Comparison of ENCODE assay signal across 9 cellular contexts in genomic region chr9:137582286-137582860, GRCh38. TPM values are rescaled to one million over a fixed set of nuclear protein-coding genes. Genes with fewer than 3 reads are reported as not detected.
A peak's percentile ranks its signal among the peaks of the same experiment; 100 is the strongest.
DNase-seq lines count a peak whose midpoint lies in the region; ATAC-seq and TF ChIP-seq lines count a peak whose summit lies in the region.
"Had no signal": no experiment of that assay in that cellular context is flagged by ENCODE, and none has a peak within 500 bp of the region (broad histone marks: within the 10 kb centered on the region; RNA-seq: fewer than 3 reads in every experiment).

No MANE protein-coding gene starts in this region.

- H3K4me1 Mint-ChIP-seq in MCF 10A (ENCODE audit: insufficient read depth, unreplicated experiment) = no peaks in the 10 kb centered on the region

- no peak overlapping the region for H3K27ac ChIP-seq in breast epithelium
- no peak overlapping the region for H3K27ac ChIP-seq in testis
- H3K27ac ChIP-seq in ascending aorta = no peak overlapping the region

- CTCF ChIA-PET in MCF 10A (lab: Yijun Ruan, JAX) = interaction anchor here (0.6 kb wide), 1 partner anchor 10 kb away, joined by 3 read pairs; no protein-coding TSS in a partner anchor

- H3K9me3 Mint-ChIP-seq in MCF 10A (ENCODE audit: unreplicated experiment) = no peaks in the 10 kb centered on the region
- H3K9me3 Mint-ChIP-seq: CD8-positive, alpha-beta memory T cell had no signal

- TSS peak; percentile 13 for BruUV-seq in MCF 10A (replicated peaks; lab: Mats Ljungman, UMichigan)

- H3K9me3 ChIP-seq in breast epithelium (no peaks in the 10 kb centered on the region), testis (no peaks in the 10 kb centered on the region), ascending aorta (no peaks in the 10 kb centered on the region)

- H3K27me3 Mint-ChIP-seq in MCF 10A (ENCODE audit: insufficient read depth, unreplicated experiment) = no peaks in the 10 kb centered on the region

- intact Hi-C loops in MCF 10A (cut with micrococcal nuclease) (no loop called here), breast epithelium (cut with DNase I; ENCODE audit: low total_unique reads) (no loop called here), testis (cut with DNase I; ENCODE audit: low total_unique reads) (no loop called here), ascending aorta (cut with DNase I) (no loop called here)

- WGBS in testis, 2 donors = 82 to 95% methylated on average over 14 to 20 of the region's 20 CpGs

- no peak for TF ChIP-seq POLR2A in breast epithelium (IDR thresholded peaks at IDR 0.05)
- TF ChIP-seq POLR2A in erythroblast (IDR thresholded peaks at IDR 0.05; ENCODE audit: low read length) = no peak
- no peak for TF ChIP-seq POLR2A in testis (IDR thresholded peaks at IDR 0.05)

- TF ChIP-seq CTCF in MCF 10A (IDR thresholded peaks at IDR 0.05; ENCODE audit: unreplicated experiment) (peak; percentile 21), breast epithelium (IDR thresholded peaks at IDR 0.05) (no peak), testis (IDR thresholded peaks at IDR 0.05) (no peak), ascending aorta (IDR thresholded peaks at IDR 0.05) (no peak)

- POLR2A ChIA-PET in MCF 10A (lab: Yijun Ruan, JAX) = interaction anchor here (1.7 to 2.7 kb wide), 2 partner anchors 30 to 37 kb away, joined by 10 to 13 read pairs; partner anchors contain the start of genes EHMT1 and MRPL41

- H3K4me1 ChIP-seq in breast epithelium (peaks cover 6 to 8% of the 10 kb centered on the region in 2 donors), testis (peaks cover 2% of the 10 kb centered on the region), ascending aorta (peaks cover 0 to 11% of the 10 kb centered on the region in 2 donors)

- H3K4me3 Mint-ChIP-seq in MCF 10A (ENCODE audit: unreplicated experiment) = no peak overlapping the region

- no peak overlapping the region for H3K27ac Mint-ChIP-seq in MCF 10A (ENCODE audit: low read depth, unreplicated experiment)

- H3K36me3 Mint-ChIP-seq in MCF 10A (ENCODE audit: insufficient read depth, unreplicated experiment) = peaks cover 29% of the 10 kb centered on the region

- no peak overlapping the region for H3K4me3 ChIP-seq in breast epithelium
- H3K4me3 ChIP-seq in testis = no peak overlapping the region
- no peak overlapping the region for H3K4me3 ChIP-seq in ascending aorta

- DNase-seq in MCF 10A (ENCODE audit: unreplicated experiment) (no peak), breast epithelium (ENCODE audit: low spot score in 2 of 2) (no peak), NCI-H460 (ENCODE audit: extremely low read depth, low read depth) (peak; percentile 41), erythroblast (lab: John Stamatoyannopoulos, UW) (peak; percentile 29 to 45), testis (peak; percentile 55), COLO829 (ENCODE audit: low spot score) (no peak), ascending aorta (ENCODE audit: low spot score in 2 of 2) (no peak)
- DNase-seq: CD8-positive, alpha-beta memory T cell had no signal

- H3K36me3 ChIP-seq in breast epithelium (no peaks in the 10 kb centered on the region), testis (ENCODE audit: low read depth, missing control alignments) (no peaks in the 10 kb centered on the region), ascending aorta (peaks cover 24 to 41% of the 10 kb centered on the region in 2 donors)

- no peak for ATAC-seq in HG02870 (IDR thresholded peaks at IDR 0.05; ENCODE audit: unreplicated experiment)

- no peaks in the 10 kb centered on the region for H3K27me3 ChIP-seq in breast epithelium
- H3K27me3 ChIP-seq in testis = no peaks in the 10 kb centered on the region
- H3K27me3 ChIP-seq in ascending aorta = no peaks in the 10 kb centered on the region

RNA-seq across cellular contexts. Expression of gene DPH7, which starts 3.6 kb away (rescaled TPM):
- total RNA-seq in MCF 10A (2022) = 45.7 and 46.4 TPM in 2 replicates
- total RNA-seq in breast epithelium = 10 to 100 TPM; 23.4 to 47.5 (median 45.1) TPM
- 24.4 and 29.9 TPM in 2 replicates for total RNA-seq in NCI-H460 (2014; rRNA removed; shearing (Covaris generic))
- polyA plus RNA-seq in NCI-H460 (2014; cell fraction: nucleus; rRNA removed) = 173 and 204 TPM in 2 replicates
- 10 to 100 TPM; 61.8 to 92.5 TPM for total RNA-seq in testis
- polyA plus RNA-seq in testis (ENCODE audit: insufficient read depth, low read depth, low replicate concordance) = 34.7 TPM
- 57.2 TPM for total RNA-seq in ascending aorta

RNA-seq across cellular contexts. Expression of gene ZMYND19, which starts 7.9 kb away (rescaled TPM):
- total RNA-seq in MCF 10A (2022) (42.9 and 51.9 TPM in 2 replicates), breast epithelium (10 to 100 TPM in 2 of 3 donors, 1 to 10 TPM in 1; 9.4 to 17.7 (median 16.5) TPM), testis (10 to 100 TPM; 73.8 to 81.0 TPM), ascending aorta (4.3 TPM)
- 23.9 and 24.1 TPM in 2 replicates for total RNA-seq in NCI-H460 (2014; rRNA removed; shearing (Covaris generic))
- 94.6 and 96.1 TPM in 2 replicates for polyA plus RNA-seq in NCI-H460 (2014; cell fraction: nucleus; rRNA removed)
- 72.2 TPM for polyA plus RNA-seq in testis (ENCODE audit: insufficient read depth, low read depth, low replicate concordance)

RNA-seq across cellular contexts. Expression of gene ARRDC1, which starts 23.1 kb away (rescaled TPM):
- total RNA-seq in MCF 10A (2022) = 88.9 and 125 TPM in 2 replicates
- 100 to 1,000 TPM in 1 of 3 donors, 10 to 100 TPM in 2; 23.8 to 122 (median 57.0) TPM for total RNA-seq in breast epithelium
- 26.6 and 32.6 TPM in 2 replicates for total RNA-seq in NCI-H460 (2014; rRNA removed; shearing (Covaris generic))
- 151 and 292 TPM in 2 replicates for polyA plus RNA-seq in NCI-H460 (2014; cell fraction: nucleus; rRNA removed)
- 10 to 100 TPM; 38.2 to 47.6 TPM for total RNA-seq in testis
- 36.8 TPM for polyA plus RNA-seq in testis (ENCODE audit: insufficient read depth, low read depth, low replicate concordance)
- total RNA-seq in ascending aorta = 56.8 TPM

RNA-seq across cellular contexts. Expression of gene MRPL41, which starts 30.7 kb away (rescaled TPM):
- total RNA-seq in MCF 10A (2022) (37.6 and 43.0 TPM in 2 replicates), breast epithelium (10 to 100 TPM; 45.4 to 71.8 (median 65.4) TPM), testis (10 to 100 TPM; 29.8 to 55.0 TPM), ascending aorta (121 TPM)
- 52.1 and 57.5 TPM in 2 replicates for total RNA-seq in NCI-H460 (2014; rRNA removed; shearing (Covaris generic))
- 99.6 and 105 TPM in 2 replicates for polyA plus RNA-seq in NCI-H460 (2014; cell fraction: nucleus; rRNA removed)
- 25.9 TPM for polyA plus RNA-seq in testis (ENCODE audit: insufficient read depth, low read depth, low replicate concordance)

RNA-seq across cellular contexts. Expression of gene PNPLA7, which starts 32.2 kb away (rescaled TPM):
- total RNA-seq in MCF 10A (2022) (0.86 and 1.2 TPM in 2 replicates), breast epithelium (10 to 100 TPM; 17.3 to 18.7 (median 17.7) TPM), testis (10 to 100 TPM; 10.9 to 17.8 TPM), ascending aorta (13.5 TPM)
- 0.10 and 0.26 TPM in 2 replicates for total RNA-seq in NCI-H460 (2014; rRNA removed; shearing (Covaris generic))
- 0.49 and 1.3 TPM in 2 replicates for polyA plus RNA-seq in NCI-H460 (2014; cell fraction: nucleus; rRNA removed)
- 4.2 TPM for polyA plus RNA-seq in testis (ENCODE audit: insufficient read depth, low read depth, low replicate concordance)

Comparison
In these comparisons a context has a peak if more than half of its experiments do, and no peak if none do; other contexts are left out.
1. DNase-seq: peak in NCI-H460 (single experiment), erythroblast (2 of 2) and testis (single experiment); none in MCF 10A (single experiment), breast epithelium (0 of 2), COLO829 (single experiment) and ascending aorta (0 of 2).